8 cellular contexts compared by ENCODE assay signal in the genomic region with DNA sequence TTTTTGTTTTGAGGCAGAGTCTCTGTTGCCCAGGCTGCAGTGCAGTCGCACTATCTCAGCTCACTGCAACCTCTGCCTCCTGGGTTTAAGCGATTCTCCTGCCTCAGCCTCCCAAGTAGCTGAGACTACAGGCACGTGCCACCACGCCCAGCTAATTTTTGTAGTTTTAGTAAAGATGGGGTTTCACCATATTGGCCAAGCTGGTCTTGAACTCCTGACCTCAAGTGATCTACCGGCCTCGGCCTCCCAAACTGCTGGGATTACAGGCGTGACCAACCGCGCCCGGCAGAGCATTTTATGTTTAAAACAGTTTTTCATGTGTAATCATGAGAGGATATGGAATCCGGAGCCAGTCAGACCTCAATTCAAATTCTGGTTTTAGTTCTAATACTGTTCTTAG.
DNase-seq lines count a peak whose midpoint lies in the region; ATAC-seq and TF ChIP-seq lines count a peak whose summit lies in the region.
"Not testable (repeated sequence)": the region's sequence is repeated elsewhere in the genome, so short reads cannot be mapped to it uniquely, and the experiment has no call there.

No MANE protein-coding gene starts in this region.

- ATAC-seq in CD4-positive, alpha-beta T cell (ENCODE audit: poor library complexity); RWPE2 (ENCODE audit: low read depth); activated CD8-positive, alpha-beta memory T cell treated with anti-CD3 and anti-CD28 coated beads, Interleukin-2, amount 10 ng/mL, durations not matched to agents 7 days and 5 days; activated naive CD8-positive, alpha-beta T cell treated with anti-CD3 and anti-CD28 coated beads, Interleukin-2, amount 10 ng/mL, durations not matched to agents 7 days and 5 days (ENCODE audit: low read depth); natural killer cell: not testable (repeated sequence)

- POLR2A ChIA-PET in CD4-positive, alpha-beta T cell (lab: Charles Lee), result interaction anchor here (1.6 to 11.4 kb wide), 3 partner anchors 77 to 112 kb away, joined by 6 to 913 read pairs (median 449); partner anchors contain the start of gene CHD2
- POLR2A ChIA-PET in activated naive CD8-positive, alpha-beta T cell treated with anti-CD3 and anti-CD28 coated beads, Interleukin-2, amount 10 ng/mL, durations not matched to agents 7 days and 5 days (lab: Charles Lee), result interaction anchor here (1.2 to 1.3 kb wide), 4 partner anchors 65 to 99 kb away, joined by 3 to 5 read pairs (median 3); partner anchors contain the start of gene CHD2

- not testable (repeated sequence) for H3K27me3 Mint-ChIP-seq in CD4-positive, alpha-beta T cell; activated CD8-positive, alpha-beta memory T cell treated with anti-CD3 and anti-CD28 coated beads, Interleukin-2, amount 10 ng/mL, durations not matched to agents 7 days and 5 days; activated naive CD8-positive, alpha-beta T cell treated with anti-CD3 and anti-CD28 coated beads, Interleukin-2, amount 10 ng/mL, durations not matched to agents 7 days and 5 days; natural killer cell (ENCODE audit: low read depth in 2 of 2)

- not testable (repeated sequence) for TF ChIP-seq CTCF in CD4-positive, alpha-beta T cell (IDR thresholded peaks at IDR 0.05); RWPE2 (IDR thresholded peaks at IDR 0.05; ENCODE audit: poor library complexity, severe bottlenecking); esophagus squamous epithelium (IDR thresholded peaks at IDR 0.05); natural killer cell (IDR thresholded peaks at IDR 0.05); sigmoid colon (IDR thresholded peaks at IDR 0.05); transverse colon (IDR thresholded peaks at IDR 0.05)

- not testable (repeated sequence) for TF ChIP-seq EP300 in sigmoid colon (IDR thresholded peaks at IDR 0.05); transverse colon (IDR thresholded peaks at IDR 0.05; ENCODE audit: low read depth)

- H3K9me3 ChIP-seq in CD4-positive, alpha-beta T cell (ENCODE audit: control insufficient read depth, low read length); RWPE2 (ENCODE audit: severe bottlenecking); esophagus squamous epithelium; sigmoid colon; transverse colon: not testable (repeated sequence)

- H3K27ac ChIP-seq in CD4-positive, alpha-beta T cell (ENCODE audit: low read depth, low read length), result not testable (repeated sequence)
- H3K27ac ChIP-seq in RWPE2 (ENCODE audit: poor library complexity, severe bottlenecking), result peak overlapping the region; percentile 83
- H3K27ac ChIP-seq in esophagus squamous epithelium, result peak overlapping the region; percentile 39 to 100 (median 75)
- peak overlapping the region; percentile 69 to 98 (median 88) for H3K27ac ChIP-seq in sigmoid colon
- H3K27ac ChIP-seq in transverse colon, result peak overlapping the region; percentile 25 to 98 (median 86)

- CTCF ChIA-PET in CD4-positive, alpha-beta T cell (lab: Charles Lee), result interaction anchor here (1.3 to 1.4 kb wide), 2 partner anchors 9 to 76 kb away, joined by 4 to 5 read pairs; no protein-coding TSS in a partner anchor
- CTCF ChIA-PET in activated CD8-positive, alpha-beta memory T cell treated with anti-CD3 and anti-CD28 coated beads, Interleukin-2, amount 10 ng/mL, durations not matched to agents 7 days and 5 days (lab: Charles Lee), result interaction anchor here (1.9 to 8.2 kb wide), 2 partner anchors 9 to 111 kb away, joined by 6 to 147 read pairs; no protein-coding TSS in a partner anchor

- 82 to 93% methylated on average over 11 of the region's 11 CpGs for WGBS in esophagus squamous epithelium, 2 donors
- WGBS in sigmoid colon, 2 donors, result 84 to 91% methylated on average over 11 of the region's 11 CpGs
- 89 to 90% methylated on average over 1 to 11 of the region's 11 CpGs for WGBS in transverse colon (ENCODE audit: low coverage in 1 of 2), 2 donors

- intact Hi-C loops in CD4-positive, alpha-beta T cell (cut with DNase I, micrococcal nuclease), result loop anchor here in 1 of 2 experiments (5.0 kb wide), 1 partner anchor 41 kb away; no protein-coding TSS in a partner anchor
- intact Hi-C loops in esophagus squamous epithelium (cut with DNase I) (loop anchor here (5.0 kb wide), 1 partner anchor 111 kb away; no protein-coding TSS in a partner anchor), sigmoid colon (cut with DNase I) (loop anchor here (5.0 kb wide), 2 partner anchors 171 to 266 kb away; no protein-coding TSS in a partner anchor)
- intact Hi-C loops in natural killer cell (cut with micrococcal nuclease); transverse colon (cut with DNase I; ENCODE audit: low total_unique reads): not testable (repeated sequence)

- in situ Hi-C loops in transverse colon (cut with MboI; ENCODE audit: low pct_ligation_motif_present in 1 of 4, low pct_unique_long_range_greater_than_20kb in 1 of 4, low sequenced_read_pairs in 3 of 4), result not testable (repeated sequence)

- not testable (repeated sequence) for TF ChIP-seq POLR2A in esophagus squamous epithelium (IDR thresholded peaks at IDR 0.05); sigmoid colon (IDR thresholded peaks at IDR 0.05); transverse colon (IDR thresholded peaks at IDR 0.05)

- H3K4me1 Mint-ChIP-seq in CD4-positive, alpha-beta T cell (ENCODE audit: low read depth), result peaks cover 51% of the 10 kb centered on the region
- H3K4me1 Mint-ChIP-seq in activated CD8-positive, alpha-beta memory T cell treated with anti-CD3 and anti-CD28 coated beads, Interleukin-2, amount 10 ng/mL, durations not matched to agents 7 days and 5 days, result peaks cover 41% of the 10 kb centered on the region
- peaks cover 22% of the 10 kb centered on the region for H3K4me1 Mint-ChIP-seq in activated naive CD8-positive, alpha-beta T cell treated with anti-CD3 and anti-CD28 coated beads, Interleukin-2, amount 10 ng/mL, durations not matched to agents 7 days and 5 days
- peaks cover 26 to 27% of the 10 kb centered on the region in 2 donors for H3K4me1 Mint-ChIP-seq in natural killer cell

- DNase-seq in CD4-positive, alpha-beta T cell; RWPE2 (ENCODE audit: low spot score); activated CD8-positive, alpha-beta memory T cell treated with anti-CD3 and anti-CD28 coated beads, Interleukin-2, amount 10 ng/mL, durations not matched to agents 7 days and 5 days; activated naive CD8-positive, alpha-beta T cell treated with anti-CD3 and anti-CD28 coated beads, Interleukin-2, amount 10 ng/mL, durations not matched to agents 7 days and 5 days; esophagus squamous epithelium (lab: John Stamatoyannopoulos, UW); natural killer cell; sigmoid colon; transverse colon: not testable (repeated sequence)

- peaks cover 12% of the 10 kb centered on the region for H3K36me3 Mint-ChIP-seq in CD4-positive, alpha-beta T cell (ENCODE audit: low read depth)
- H3K36me3 Mint-ChIP-seq in activated CD8-positive, alpha-beta memory T cell treated with anti-CD3 and anti-CD28 coated beads, Interleukin-2, amount 10 ng/mL, durations not matched to agents 7 days and 5 days; activated naive CD8-positive, alpha-beta T cell treated with anti-CD3 and anti-CD28 coated beads, Interleukin-2, amount 10 ng/mL, durations not matched to agents 7 days and 5 days; natural killer cell: not testable (repeated sequence)

- peak overlapping the region; percentile 60 for H3K27ac Mint-ChIP-seq in CD4-positive, alpha-beta T cell
- not testable (repeated sequence) for H3K27ac Mint-ChIP-seq in activated CD8-positive, alpha-beta memory T cell treated with anti-CD3 and anti-CD28 coated beads, Interleukin-2, amount 10 ng/mL, durations not matched to agents 7 days and 5 days; activated naive CD8-positive, alpha-beta T cell treated with anti-CD3 and anti-CD28 coated beads, Interleukin-2, amount 10 ng/mL, durations not matched to agents 7 days and 5 days; natural killer cell

- not testable (repeated sequence) for H3K36me3 ChIP-seq in RWPE2 (ENCODE audit: low read depth); esophagus squamous epithelium; sigmoid colon; transverse colon

- peak overlapping the region; percentile 76 for H3K4me3 Mint-ChIP-seq in CD4-positive, alpha-beta T cell
- peak overlapping the region; percentile 15 for H3K4me3 Mint-ChIP-seq in activated CD8-positive, alpha-beta memory T cell treated with anti-CD3 and anti-CD28 coated beads, Interleukin-2, amount 10 ng/mL, durations not matched to agents 7 days and 5 days
- peak overlapping the region; percentile 61 for H3K4me3 Mint-ChIP-seq in activated naive CD8-positive, alpha-beta T cell treated with anti-CD3 and anti-CD28 coated beads, Interleukin-2, amount 10 ng/mL, durations not matched to agents 7 days and 5 days
- H3K4me3 Mint-ChIP-seq in natural killer cell, result peak overlapping the region; percentile 26

- H3K4me3 ChIP-seq in RWPE2 (ENCODE audit: severe bottlenecking); esophagus squamous epithelium; sigmoid colon; transverse colon: not testable (repeated sequence)

- H3K4me1 ChIP-seq in RWPE2 (ENCODE audit: insufficient read depth, poor library complexity, severe bottlenecking), result peaks cover 44% of the 10 kb centered on the region
- peaks cover 27 to 89% (median 43%) of the 10 kb centered on the region in 3 donors for H3K4me1 ChIP-seq in esophagus squamous epithelium
- peaks cover 0 to 59% (median 53%) of the 10 kb centered on the region in 4 donors for H3K4me1 ChIP-seq in sigmoid colon
- H3K4me1 ChIP-seq in transverse colon, result peaks cover 16 to 72% (median 43%) of the 10 kb centered on the region in 4 donors

- H3K9me3 Mint-ChIP-seq in CD4-positive, alpha-beta T cell; activated CD8-positive, alpha-beta memory T cell treated with anti-CD3 and anti-CD28 coated beads, Interleukin-2, amount 10 ng/mL, durations not matched to agents 7 days and 5 days (ENCODE audit: low read depth); activated naive CD8-positive, alpha-beta T cell treated with anti-CD3 and anti-CD28 coated beads, Interleukin-2, amount 10 ng/mL, durations not matched to agents 7 days and 5 days; natural killer cell: not testable (repeated sequence)

- not testable (repeated sequence) for H3K27me3 ChIP-seq in CD4-positive, alpha-beta T cell (ENCODE audit: control insufficient read depth, insufficient read depth, low read length); RWPE2 (ENCODE audit: insufficient read depth, poor library complexity, severe bottlenecking); esophagus squamous epithelium; sigmoid colon; transverse colon

Comparison
In these comparisons a context has a peak if more than half of its experiments do, and no peak if none do; other contexts are left out.
1. H3K4me3 Mint-ChIP-seq: peak in every context shown above with its lines; median percentile 76 in CD4-positive, alpha-beta T cell; 61 in activated naive CD8-positive, alpha-beta T cell treated with anti-CD3 and anti-CD28 coated beads, Interleukin-2, amount 10 ng/mL, durations not matched to agents 7 days and 5 days; 26 in natural killer cell; 15 in activated CD8-positive, alpha-beta memory T cell treated with anti-CD3 and anti-CD28 coated beads, Interleukin-2, amount 10 ng/mL, durations not matched to agents 7 days and 5 days.